17 cellular contexts compared by ENCODE assay signal in genomic region chr3:45686850-45687249, GRCh38. TPM values are rescaled to one million over a fixed set of nuclear protein-coding genes. Genes with fewer than 3 reads are reported as not detected.
DNase-seq lines count a peak whose midpoint lies in the region; ATAC-seq and TF ChIP-seq lines count a peak whose summit lies in the region.
"Had no signal": no experiment of that assay in that cellular context is flagged by ENCODE, and none has a peak within 500 bp of the region (broad histone marks: within the 10 kb centered on the region; RNA-seq: fewer than 3 reads in every experiment).

No MANE protein-coding gene starts in this region.

- TF ChIP-seq CTCF in GM23338 (conservative IDR thresholded peaks at IDR 0.05; ENCODE audit: low read depth in 2 of 2) (no peak), endodermal cell (conservative IDR thresholded peaks at IDR 0.05) (no peak), type B pancreatic cell (conservative IDR thresholded peaks at IDR 0.05) (no peak), MCF 10A (IDR thresholded peaks at IDR 0.05; ENCODE audit: unreplicated experiment) (no peak)

- peaks cover 6% of the 10 kb centered on the region for H3K27me3 Mint-ChIP-seq in activated naive CD4-positive, alpha-beta T cell treated with anti-CD3 and anti-CD28 coated beads, Interleukin-2, amount 10 ng/mL, durations not matched to agents 7 days and 5 days
- peaks cover 9% of the 10 kb centered on the region for H3K27me3 Mint-ChIP-seq in GM23338 (ENCODE audit: insufficient read depth, low read depth, poor library complexity)
- H3K27me3 Mint-ChIP-seq in endodermal cell (ENCODE audit: insufficient read depth) = no peaks in the 10 kb centered on the region
- H3K27me3 Mint-ChIP-seq in type B pancreatic cell = peaks cover 12% of the 10 kb centered on the region
- no peaks in the 10 kb centered on the region for H3K27me3 Mint-ChIP-seq in MCF 10A (ENCODE audit: insufficient read depth, unreplicated experiment)

- H3K27ac ChIP-seq in GM23338 (ENCODE audit: low read depth) (no peak overlapping the region), endodermal cell (ENCODE audit: low read depth, low read length) (no peak overlapping the region)
- H3K27ac ChIP-seq: KMS-11, SJSA1 had no signal

- H3K4me1 ChIP-seq in GM23338 (ENCODE audit: insufficient read depth) (peaks cover 32% of the 10 kb centered on the region), endodermal cell (ENCODE audit: control insufficient read depth, insufficient read depth, low read length) (peaks cover 7% of the 10 kb centered on the region)

- peaks cover 14% of the 10 kb centered on the region for H3K9me3 ChIP-seq in endodermal cell (ENCODE audit: control insufficient read depth, low read length)
- H3K9me3 ChIP-seq: MG63 had no signal

- H3K36me3 Mint-ChIP-seq in activated naive CD4-positive, alpha-beta T cell treated with anti-CD3 and anti-CD28 coated beads, Interleukin-2, amount 10 ng/mL, durations not matched to agents 7 days and 5 days = peaks cover 23% of the 10 kb centered on the region
- H3K36me3 Mint-ChIP-seq in GM23338 (ENCODE audit: low read depth) (peaks cover 31% of the 10 kb centered on the region), endodermal cell (ENCODE audit: low read depth) (peaks cover 35% of the 10 kb centered on the region), type B pancreatic cell (peaks cover 11% of the 10 kb centered on the region), MCF 10A (ENCODE audit: insufficient read depth, unreplicated experiment) (peaks cover 16% of the 10 kb centered on the region)

- no peak overlapping the region for H3K4me2 ChIP-seq in GM23338

- BruUV-seq in MCF 10A (replicated peaks; lab: Mats Ljungman, UMichigan) = no TSS peak

- DNase-seq in activated naive CD4-positive, alpha-beta T cell treated with anti-CD3 and anti-CD28 coated beads, Interleukin-2, amount 10 ng/mL, durations not matched to agents 7 days and 5 days = no peak
- no peak for DNase-seq in activated naive CD4-positive, alpha-beta T cell treated with anti-CD3 and anti-CD28 coated beads, Interleukin-2, amount 50 U/mL, for 16 hours
- DNase-seq in GM23338 (ENCODE audit: low spot score) = no peak
- no peak for DNase-seq in endodermal cell
- no peak for DNase-seq in type B pancreatic cell (ENCODE audit: extremely low spot score, unreplicated experiment)
- DNase-seq in MCF 10A (ENCODE audit: unreplicated experiment) = no peak
- no peak for DNase-seq in NCI-H1436 treated with DMSO at 0.1 percent for 48 hours (lab: John Stamatoyannopoulos, UW)
- DNase-seq: Calu3, MG63, NCI-H1092, NCI-H1694, NCI-H2107, NCI-H2227 treated with DMSO at 0.1 percent for 48 hours, NCI-H524 treated with DMSO at 0.1 percent for 48 hours had no signal

- no peaks in the 10 kb centered on the region for H4K20me1 ChIP-seq in GM23338 (replicated peaks; ENCODE audit: insufficient read depth)

- no peak overlapping the region for H3K27ac Mint-ChIP-seq in activated naive CD4-positive, alpha-beta T cell treated with anti-CD3 and anti-CD28 coated beads, Interleukin-2, amount 10 ng/mL, durations not matched to agents 7 days and 5 days
- H3K27ac Mint-ChIP-seq in GM23338 = no peak overlapping the region
- H3K27ac Mint-ChIP-seq in endodermal cell = peak overlapping the region; percentile 36
- H3K27ac Mint-ChIP-seq in type B pancreatic cell = no peak overlapping the region
- no peak overlapping the region for H3K27ac Mint-ChIP-seq in MCF 10A (ENCODE audit: low read depth, unreplicated experiment)
- H3K27ac Mint-ChIP-seq: CD14-positive monocyte had no signal

- no peak overlapping the region for H3K9ac ChIP-seq in endodermal cell (ENCODE audit: extremely low read depth, low read length, poor library complexity, severe bottlenecking)
- H3K9ac ChIP-seq: KMS-11 had no signal

- peaks cover 34% of the 10 kb centered on the region for H3K4me1 Mint-ChIP-seq in activated naive CD4-positive, alpha-beta T cell treated with anti-CD3 and anti-CD28 coated beads, Interleukin-2, amount 10 ng/mL, durations not matched to agents 7 days and 5 days
- H3K4me1 Mint-ChIP-seq in GM23338 = peaks cover 43% of the 10 kb centered on the region
- H3K4me1 Mint-ChIP-seq in endodermal cell = peaks cover 37% of the 10 kb centered on the region
- peaks cover 21% of the 10 kb centered on the region for H3K4me1 Mint-ChIP-seq in type B pancreatic cell (ENCODE audit: unreplicated experiment)
- peaks cover 15% of the 10 kb centered on the region for H3K4me1 Mint-ChIP-seq in MCF 10A (ENCODE audit: insufficient read depth, unreplicated experiment)

- intact Hi-C loops in MCF 10A (cut with micrococcal nuclease) = no loop called here

- WGBS in endodermal cell (ENCODE audit: insufficient coverage in 1 of 2, insufficient read length in 1 of 2), 2 experiments = 88 to 90% methylated on average over 6 of the region's 7 CpGs

- no peaks in the 10 kb centered on the region for H3F3A ChIP-seq in GM23338 (replicated peaks; ENCODE audit: low read depth)

- peak overlapping the region; percentile 27 for H3K4me3 Mint-ChIP-seq in activated naive CD4-positive, alpha-beta T cell treated with anti-CD3 and anti-CD28 coated beads, Interleukin-2, amount 10 ng/mL, durations not matched to agents 7 days and 5 days
- H3K4me3 Mint-ChIP-seq in GM23338 = peak overlapping the region; percentile 19; the same call in 1 of the 3 replicates
- peak overlapping the region; percentile 92 for H3K4me3 Mint-ChIP-seq in endodermal cell
- H3K4me3 Mint-ChIP-seq in type B pancreatic cell = peak overlapping the region; percentile 27
- no peak overlapping the region for H3K4me3 Mint-ChIP-seq in MCF 10A (ENCODE audit: unreplicated experiment)
- H3K4me3 Mint-ChIP-seq: CD14-positive monocyte had no signal

- ATAC-seq in GM23338 = no peak

- peaks cover 2% of the 10 kb centered on the region for H3K9me3 Mint-ChIP-seq in activated naive CD4-positive, alpha-beta T cell treated with anti-CD3 and anti-CD28 coated beads, Interleukin-2, amount 10 ng/mL, durations not matched to agents 7 days and 5 days
- H3K9me3 Mint-ChIP-seq in GM23338 (peaks cover 16% of the 10 kb centered on the region), endodermal cell (peaks cover 16% of the 10 kb centered on the region), type B pancreatic cell (no peaks in the 10 kb centered on the region), MCF 10A (ENCODE audit: unreplicated experiment) (no peaks in the 10 kb centered on the region)

- POLR2A ChIA-PET in MCF 10A (lab: Yijun Ruan, JAX) = interaction anchor here (5.0 kb wide), 1 partner anchor 9 kb away, joined by 73 read pairs; no protein-coding TSS in a partner anchor

- no peaks in the 10 kb centered on the region for H3K9me2 ChIP-seq in GM23338 (ENCODE audit: insufficient read depth)

- peaks cover 24% of the 10 kb centered on the region for H3K79me2 ChIP-seq in GM23338 (replicated peaks; ENCODE audit: insufficient read depth)

- no peaks in the 10 kb centered on the region for H3K36me3 ChIP-seq in GM23338 (ENCODE audit: insufficient read depth)
- peaks cover 45% of the 10 kb centered on the region for H3K36me3 ChIP-seq in endodermal cell (ENCODE audit: control insufficient read depth, insufficient read depth, low read length)
- H3K36me3 ChIP-seq: MG63 had no signal

- CTCF ChIA-PET in activated naive CD4-positive, alpha-beta T cell treated with anti-CD3 and anti-CD28 coated beads, Interleukin-2, amount 10 ng/mL, durations not matched to agents 7 days and 5 days (lab: Charles Lee) = interaction anchor here (2.1 kb wide), 1 partner anchor 27 kb away, joined by 9 read pairs; no protein-coding TSS in a partner anchor
- CTCF ChIA-PET in MCF 10A (lab: Yijun Ruan, JAX) = no interaction called here

- H2AFZ ChIP-seq in GM23338 = no peak overlapping the region

- H3K27me3 ChIP-seq in GM23338 (ENCODE audit: insufficient read depth) = no peaks in the 10 kb centered on the region
- H3K27me3 ChIP-seq in endodermal cell (ENCODE audit: control insufficient read depth, insufficient read depth, low read length, poor library complexity, severe bottlenecking) = no peaks in the 10 kb centered on the region
- H3K27me3 ChIP-seq: MG63, SJSA1 had no signal

- H3K4me3 ChIP-seq in GM23338 (no peak overlapping the region), endodermal cell (ENCODE audit: low read length) (peak overlapping the region; percentile 96)
- H3K4me3 ChIP-seq: MG63, SJSA1 had no signal

TF ChIP-seq in GM23338, 12 proteins besides CTCF, POLR2A, EP300 and RAD21:
- TF ChIP-seq ZNF331 (CRISPR knock-in tag; IDR thresholded peaks at IDR 0.05; ENCODE audit: low read depth) (no peak), STAT1 (IDR thresholded peaks at IDR 0.05; ENCODE audit: unreplicated experiment) (no peak)
TF ChIP-seq in GM23338: peak in this region for 0.

RNA-seq across cellular contexts. Expression of gene SACM1L, which starts 2.3 kb away (rescaled TPM):
- 97.2 and 97.8 TPM in 2 replicates for total RNA-seq in GM23338 (2014; rRNA removed; shearing (Covaris generic))
- polyA plus RNA-seq in GM23338 (2016; fragmentation: Nextera tagmentation; extraction: Ambion mirVana) = 43.2 and 43.5 TPM in 2 replicates
- 100 to 1,000 TPM; 149 to 161 TPM for total RNA-seq in endodermal cell
- polyA plus RNA-seq in endodermal cell (2013, experiment 1 of 2) = 63.0 TPM
- polyA plus RNA-seq in endodermal cell (2013, experiment 2 of 2) = 66.3 TPM
- 37.5 and 51.6 TPM in 2 replicates for total RNA-seq in type B pancreatic cell (ENCODE audit: low replicate concordance)
- 39.3 and 44.5 TPM in 2 replicates for total RNA-seq in MCF 10A (2022)
